Comparison of ENCODE assay signal across 8 cellular contexts in the genomic region with DNA sequence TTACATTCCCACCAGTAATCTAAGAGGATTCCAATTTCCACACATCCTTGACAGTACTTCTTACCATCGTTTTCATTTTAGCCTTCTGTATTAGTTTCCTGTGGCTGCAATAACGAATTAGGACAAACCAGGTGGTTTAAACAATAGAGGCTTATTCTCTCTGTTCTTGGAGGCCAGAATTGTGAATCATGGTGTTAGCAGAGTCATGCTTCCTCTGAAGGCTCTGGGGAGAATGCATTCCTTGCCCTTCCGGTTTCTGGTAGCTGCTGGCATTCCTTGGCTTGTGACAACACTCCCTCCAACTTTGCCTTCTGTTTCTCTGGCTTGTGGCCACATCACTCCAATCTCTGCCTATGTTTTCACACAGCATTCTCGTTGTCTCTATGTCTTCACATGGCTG. TPM values are rescaled to one million over a fixed set of nuclear protein-coding genes. Genes with fewer than 3 reads are reported as not detected.
DNase-seq lines count a peak whose midpoint lies in the region; ATAC-seq, FAIRE-seq and TF ChIP-seq lines count a peak whose summit lies in the region.
"Had no signal": no experiment of that assay in that cellular context is flagged by ENCODE, and none has a peak within 500 bp of the region (broad histone marks: within the 10 kb centered on the region; RNA-seq: fewer than 3 reads in every experiment).

No MANE protein-coding gene starts in this region.

- DNase-seq in H4 (ENCODE audit: low spot score), result peak; percentile 23
- DNase-seq in RCC 7860 (ENCODE audit: low spot score), result peak; percentile 36
- peak; percentile 39 for DNase-seq in epithelial cell of proximal tubule (ENCODE audit: low read depth)
- peak; percentile 69 for DNase-seq in osteoblast (ENCODE audit: insufficient read length, low spot score, missing footprints)
- DNase-seq in activated CD8-positive, alpha-beta T cell treated with anti-CD3 and anti-CD28 coated beads for 36 hours, result no peak
- DNase-seq: NCI-H1694 treated with DMSO at 0.1 percent for 48 hours had no signal

- H3K9me3 ChIP-seq in osteoblast (ENCODE audit: low read depth, low read length), result peaks cover 3% of the 10 kb centered on the region

- ATAC-seq in HG03442 (IDR thresholded peaks at IDR 0.05; ENCODE audit: unreplicated experiment), result no peak
- no peak for ATAC-seq in GM21528 (IDR thresholded peaks at IDR 0.05; ENCODE audit: low FRiP score, unreplicated experiment)
- no peak for ATAC-seq in activated CD8-positive, alpha-beta T cell treated with anti-CD3 and anti-CD28 coated beads for 36 hours

- H3K4me2 ChIP-seq in osteoblast (ENCODE audit: insufficient read depth, low read length), result no peak overlapping the region

- TF ChIP-seq CTCF in epithelial cell of proximal tubule (conservative IDR thresholded peaks at IDR 0.05; ENCODE audit: low read depth, low read length), result no peak
- TF ChIP-seq CTCF in osteoblast (IDR thresholded peaks at IDR 0.05; ENCODE audit: extremely low read depth, low read depth, low read length), result no peak
- TF ChIP-seq CTCF in activated CD8-positive, alpha-beta T cell treated with anti-CD3 and anti-CD28 coated beads for 36 hours (IDR thresholded peaks at IDR 0.05), result no peak

- no peak overlapping the region for H3K27ac Mint-ChIP-seq in activated CD8-positive, alpha-beta T cell treated with anti-CD3 and anti-CD28 coated beads for 36 hours

- H2AFZ ChIP-seq in osteoblast (ENCODE audit: low read length), result no peak overlapping the region

- POLR2A ChIA-PET in activated CD8-positive, alpha-beta T cell treated with anti-CD3 and anti-CD28 coated beads for 36 hours (lab: Charles Lee), result no interaction called here

- H4K20me1 ChIP-seq in osteoblast (ENCODE audit: insufficient read depth, low read length), result no peaks in the 10 kb centered on the region

- no peaks in the 10 kb centered on the region for H3K27me3 Mint-ChIP-seq in activated CD8-positive, alpha-beta T cell treated with anti-CD3 and anti-CD28 coated beads for 36 hours

- H3K27me3 ChIP-seq in osteoblast (ENCODE audit: insufficient read depth, low read length), result no peaks in the 10 kb centered on the region

- H3K9me3 Mint-ChIP-seq in activated CD8-positive, alpha-beta T cell treated with anti-CD3 and anti-CD28 coated beads for 36 hours, result no peaks in the 10 kb centered on the region

- peak overlapping the region; percentile 48 for H3K27ac ChIP-seq in osteoblast (ENCODE audit: low read depth, low read length)

- peaks cover 2% of the 10 kb centered on the region for H3K4me1 Mint-ChIP-seq in activated CD8-positive, alpha-beta T cell treated with anti-CD3 and anti-CD28 coated beads for 36 hours (ENCODE audit: low read depth)

- H3K36me3 ChIP-seq in osteoblast (ENCODE audit: insufficient read depth, low read length), result no peaks in the 10 kb centered on the region

- CTCF ChIA-PET in activated CD8-positive, alpha-beta T cell treated with anti-CD3 and anti-CD28 coated beads for 36 hours (lab: Charles Lee), result interaction anchor here (1.4 to 2.1 kb wide), 2 partner anchors 78 to 123 kb away, joined by 3 to 4 read pairs; no protein-coding TSS in a partner anchor

- H3K4me1 ChIP-seq in osteoblast (ENCODE audit: insufficient read depth, low read length), result peaks cover 4% of the 10 kb centered on the region

- intact Hi-C loops in activated CD8-positive, alpha-beta T cell treated with anti-CD3 and anti-CD28 coated beads for 36 hours (cut with micrococcal nuclease), result no loop called here

- no peak for FAIRE-seq in RCC 7860 (lab: Jason Lieb, UNC)

- H3K4me3 Mint-ChIP-seq in activated CD8-positive, alpha-beta T cell treated with anti-CD3 and anti-CD28 coated beads for 36 hours, result no peak overlapping the region

- H3K4me3 ChIP-seq in epithelial cell of proximal tubule (ENCODE audit: low read depth, low read length) (no peak overlapping the region), osteoblast (ENCODE audit: insufficient read depth, low read length) (no peak overlapping the region)

- H3K36me3 Mint-ChIP-seq in activated CD8-positive, alpha-beta T cell treated with anti-CD3 and anti-CD28 coated beads for 36 hours (ENCODE audit: low read depth), result peaks cover 6% of the 10 kb centered on the region

- no peaks in the 10 kb centered on the region for H3K79me2 ChIP-seq in osteoblast (ENCODE audit: insufficient read depth, low read length)

RNA-seq across cellular contexts. Expression of a gene that starts 23.5 kb away (rescaled TPM):
- 5.9 and 7.7 TPM in 2 replicates for total RNA-seq in H4 (2014; rRNA removed; shearing (Covaris generic))
- total RNA-seq in epithelial cell of proximal tubule (10.9 and 18.7 TPM in 2 replicates), osteoblast (10.3 and 12.7 TPM in 2 replicates)
- 1 to 10 TPM; 5.4 to 5.6 TPM for total RNA-seq in activated CD8-positive, alpha-beta T cell treated with anti-CD3 and anti-CD28 coated beads for 36 hours

RNA-seq across cellular contexts. Expression of a gene that starts 49.7 kb away (rescaled TPM):
- total RNA-seq in H4 (2014; rRNA removed; shearing (Covaris generic)), result 7.3 and 10.9 TPM in 2 replicates
- total RNA-seq in epithelial cell of proximal tubule (8.6 and 8.7 TPM in 2 replicates), osteoblast (1.8 and 2.9 TPM in 2 replicates)
- total RNA-seq in activated CD8-positive, alpha-beta T cell treated with anti-CD3 and anti-CD28 coated beads for 36 hours, result 10 to 100 TPM; 28.0 to 30.9 TPM

RNA-seq across cellular contexts. Expression of a gene that starts 49.9 kb away (rescaled TPM):
- total RNA-seq in H4 (2014; rRNA removed; shearing (Covaris generic)), result 12.6 and 13.2 TPM in 2 replicates
- total RNA-seq in epithelial cell of proximal tubule (14.3 and 18.5 TPM in 2 replicates), osteoblast (32.1 and 33.7 TPM in 2 replicates)
- total RNA-seq in activated CD8-positive, alpha-beta T cell treated with anti-CD3 and anti-CD28 coated beads for 36 hours, result 10 to 100 TPM; 13.3 to 14.2 TPM
